ENCODE assay signal across 18 cellular contexts in the genomic region with DNA sequence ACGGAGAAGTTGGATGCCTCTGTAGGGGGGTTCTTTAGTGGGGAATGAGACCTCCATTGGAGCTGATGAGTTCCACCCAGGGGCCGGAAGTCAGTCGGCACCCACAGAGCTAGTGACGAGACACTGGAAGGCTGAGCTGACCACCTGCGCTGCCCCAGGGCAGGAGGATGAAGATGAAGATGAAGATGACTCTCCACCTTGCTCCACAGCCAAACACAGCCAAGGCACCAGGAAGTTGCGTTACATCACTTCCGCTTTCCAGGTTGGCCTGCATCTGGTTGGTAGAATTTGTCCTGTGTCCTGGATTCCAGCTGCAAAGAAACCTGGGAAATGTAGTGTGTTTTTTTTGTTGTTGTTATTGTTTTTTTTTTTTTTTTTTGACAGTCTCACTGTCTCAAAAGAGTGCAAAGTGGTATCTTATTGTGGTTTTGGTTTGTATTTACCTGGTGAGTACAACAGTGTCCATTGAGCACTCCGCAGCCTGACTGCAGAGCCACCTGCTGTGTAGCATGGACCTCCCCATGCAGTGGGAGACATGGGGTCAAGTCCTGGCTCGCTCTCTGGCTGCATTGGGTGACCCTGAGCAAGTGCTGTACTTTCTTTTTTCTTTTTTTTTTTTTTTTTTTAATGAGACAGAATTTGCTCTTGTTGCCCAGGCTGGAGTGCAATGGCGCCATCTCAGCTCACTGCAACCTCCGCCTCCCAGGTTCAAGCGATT. TPM values are rescaled to one million over a fixed set of nuclear protein-coding genes. Genes with fewer than 3 reads are reported as not detected.
A peak's percentile ranks its signal among the peaks of the same experiment; 100 is the strongest.
DNase-seq lines count a peak whose midpoint lies in the region; ATAC-seq, FAIRE-seq and TF ChIP-seq lines count a peak whose summit lies in the region.
"Had no signal": no experiment of that assay in that cellular context is flagged by ENCODE, and none has a peak within 500 bp of the region (broad histone marks: within the 10 kb centered on the region; RNA-seq: fewer than 3 reads in every experiment).

No MANE protein-coding gene starts in this region.

- CTCF ChIA-PET in SK-N-SH (lab: Yijun Ruan, JAX) = interaction anchor here (1.1 kb wide), 1 partner anchor 11 kb away, joined by 5 read pairs; no protein-coding TSS in a partner anchor
- CTCF ChIA-PET in CD4-positive, alpha-beta memory T cell (lab: Charles Lee; ENCODE audit: partially characterized antibody) = no interaction called here

- no peak overlapping the region for H3K4me3 Mint-ChIP-seq in activated naive CD8-positive, alpha-beta T cell treated with anti-CD3 and anti-CD28 coated beads, Interleukin-2, amount 10 ng/mL, durations not matched to agents 7 days and 5 days
- H3K4me3 Mint-ChIP-seq in CD4-positive, alpha-beta memory T cell = peak overlapping the region in 1 of 8 donors; percentile 20

- H3K27ac ChIP-seq in SK-N-SH (ENCODE audit: low read depth in 2 of 2, low read length in 1 of 2) = no peak overlapping the region; a peak in 1 of 4 replicates
- H3K27ac ChIP-seq in pancreas = no peak overlapping the region
- H3K27ac ChIP-seq in CD4-positive, alpha-beta memory T cell (ENCODE audit: low read depth, low read length) = no peak overlapping the region
- H3K27ac ChIP-seq: SK-N-MC, upper lobe of right lung had no signal

- H3K4me2 ChIP-seq in SK-N-SH = peak overlapping the region; percentile 97

- no peaks in the 10 kb centered on the region for H3K27me3 ChIP-seq in SK-N-SH (ENCODE audit: insufficient read depth)
- no peaks in the 10 kb centered on the region for H3K27me3 ChIP-seq in pancreas
- no peaks in the 10 kb centered on the region for H3K27me3 ChIP-seq in CD4-positive, alpha-beta memory T cell (ENCODE audit: insufficient read depth, low read length)
- H3K27me3 ChIP-seq: upper lobe of right lung had no signal

- peaks cover 41 to 51% of the 10 kb centered on the region in 2 experiments for H3K36me3 ChIP-seq in SK-N-SH (replicated peaks in 1 of 2; ENCODE audit: control insufficient read depth in 1 of 2, insufficient read depth in 2 of 2, low read length in 1 of 2)
- H3K36me3 ChIP-seq in pancreas = peaks cover 9 to 44% (median 42%) of the 10 kb centered on the region in 3 donors
- peaks cover 51% of the 10 kb centered on the region for H3K36me3 ChIP-seq in CD4-positive, alpha-beta memory T cell (ENCODE audit: insufficient read depth, low read length)

- H3K9ac ChIP-seq in SK-N-SH = no peak overlapping the region

- H3K9me2 ChIP-seq in SK-N-SH = no peaks in the 10 kb centered on the region

- POLR2A ChIA-PET in SK-N-SH (lab: Yijun Ruan, JAX) = interaction anchor here (3.5 kb wide), 1 partner anchor 11 kb away, joined by 22 read pairs; a partner anchor contains a TSS
- POLR2A ChIA-PET in activated naive CD8-positive, alpha-beta T cell treated with anti-CD3 and anti-CD28 coated beads, Interleukin-2, amount 10 ng/mL, durations not matched to agents 7 days and 5 days (lab: Charles Lee) = no interaction called here
- POLR2A ChIA-PET in CD4-positive, alpha-beta memory T cell (lab: Charles Lee; ENCODE audit: partially characterized antibody) = interaction anchor here (1.4 to 5.4 kb wide), 2 partner anchors 11 to 30 kb away, joined by 9 to 60 read pairs; a partner anchor contains a TSS

- intact Hi-C loops in pancreas (cut with DNase I) = no loop called here
- intact Hi-C loops in CD4-positive, alpha-beta memory T cell (cut with micrococcal nuclease) = loop anchor here (5.0 kb wide), 2 partner anchors 162 to 202 kb away; a partner anchor contains a TSS

- no peak for TF ChIP-seq EP300 in SK-N-SH (IDR thresholded peaks at IDR 0.05; ENCODE audit: borderline replicate concordance in 1 of 2, low read depth in 1 of 2, low read length in 1 of 2)

- peaks cover 38% of the 10 kb centered on the region for H3K79me2 ChIP-seq in SK-N-SH (ENCODE audit: insufficient read depth)

- no peaks in the 10 kb centered on the region for H3F3A ChIP-seq in SK-N-SH (replicated peaks; ENCODE audit: insufficient read depth)

- no peaks in the 10 kb centered on the region for H4K20me1 ChIP-seq in SK-N-SH (ENCODE audit: insufficient read depth)

- 95% methylated on average over 10 of the region's 12 CpGs for WGBS in SK-N-SH (ENCODE audit: low lambda C conversion rate)
- 96 to 97% methylated on average over 12 of the region's 12 CpGs for WGBS in pancreas, 2 donors

- no peak for DNase-seq in SK-N-SH
- peak; percentile 29 for DNase-seq in NOMO-1 treated with DMSO at 0.1 percent for 48 hours (lab: John Stamatoyannopoulos, UW; ENCODE audit: unreplicated experiment)
- no peak for DNase-seq in activated naive CD8-positive, alpha-beta T cell treated with anti-CD3 and anti-CD28 coated beads, Interleukin-2, amount 10 ng/mL, durations not matched to agents 7 days and 5 days
- DNase-seq in pancreas = peak in 4 of 6 donors; percentile 22 to 44 (median 32)
- no peak for DNase-seq in CD4-positive, alpha-beta memory T cell
- no peak for DNase-seq in hypothalamus (lab: John Stamatoyannopoulos, UW)
- no peak for DNase-seq in NCI-H1417 (lab: John Stamatoyannopoulos, UW)
- DNase-seq: ACHN; activated CD4-positive, alpha-beta T cell treated with anti-CD3 and anti-CD28 coated beads, Interleukin-2, amount 50 U/mL, for 1 hour; natural killer cell; NCI-H1105 treated with DMSO at 0.1 percent for 48 hours; NCI-H510A treated with DMSO at 0.1 percent for 48 hours; upper lobe of right lung had no signal

- no peaks in the 10 kb centered on the region for H3K27me3 Mint-ChIP-seq in activated naive CD8-positive, alpha-beta T cell treated with anti-CD3 and anti-CD28 coated beads, Interleukin-2, amount 10 ng/mL, durations not matched to agents 7 days and 5 days
- H3K27me3 Mint-ChIP-seq in CD4-positive, alpha-beta memory T cell = no peaks in the 10 kb centered on the region

- no peak for FAIRE-seq in pancreas (lab: Jason Lieb, UNC)
- FAIRE-seq: colon, GM18507, keratinocyte had no signal

- H3K4me1 Mint-ChIP-seq in activated naive CD8-positive, alpha-beta T cell treated with anti-CD3 and anti-CD28 coated beads, Interleukin-2, amount 10 ng/mL, durations not matched to agents 7 days and 5 days = peaks cover 23% of the 10 kb centered on the region
- H3K4me1 Mint-ChIP-seq in CD4-positive, alpha-beta memory T cell = peaks cover 14 to 41% (median 18%) of the 10 kb centered on the region in 4 donors

- H3K9me3 ChIP-seq in SK-N-SH = no peaks in the 10 kb centered on the region
- no peaks in the 10 kb centered on the region for H3K9me3 ChIP-seq in pancreas
- no peaks in the 10 kb centered on the region for H3K9me3 ChIP-seq in CD4-positive, alpha-beta memory T cell (ENCODE audit: control insufficient read depth in 1 of 2, low read length in 2 of 2)
- H3K9me3 ChIP-seq: upper lobe of right lung had no signal

- peak overlapping the region; percentile 43 for H3K27ac Mint-ChIP-seq in activated naive CD8-positive, alpha-beta T cell treated with anti-CD3 and anti-CD28 coated beads, Interleukin-2, amount 10 ng/mL, durations not matched to agents 7 days and 5 days
- H3K27ac Mint-ChIP-seq in CD4-positive, alpha-beta memory T cell = peak overlapping the region in 3 of 7 donors; percentile 53 to 83 (median 68)
- H3K27ac Mint-ChIP-seq: natural killer cell had no signal

- H3K4me1 ChIP-seq in SK-N-SH (ENCODE audit: control insufficient read depth in 1 of 2, insufficient read depth in 2 of 2, low read depth in 1 of 2, low read length in 1 of 2) (peaks cover 7 to 23% of the 10 kb centered on the region in 2 experiments; a peak in 3 of 4 replicates), pancreas (peaks cover 0 to 11% (median 8%) of the 10 kb centered on the region in 3 donors)
- peaks cover 29% of the 10 kb centered on the region for H3K4me1 ChIP-seq in CD4-positive, alpha-beta memory T cell (ENCODE audit: insufficient read depth, low read length)

- no peak overlapping the region for H2AFZ ChIP-seq in SK-N-SH (ENCODE audit: low read depth)

- TF ChIP-seq RAD21 in SK-N-SH (IDR thresholded peaks at IDR 0.05; ENCODE audit: low read length) = no peak

- TF ChIP-seq CTCF in SK-N-SH (IDR thresholded peaks at IDR 0.05) = no peak
- no peak for TF ChIP-seq CTCF in pancreas (IDR thresholded peaks at IDR 0.05)

- ATAC-seq in SK-N-SH treated with all-trans-retinoic acid at 6 μM for 48 hours (no peak), pancreas (no peak)
- ATAC-seq in activated naive CD8-positive, alpha-beta T cell treated with anti-CD3 and anti-CD28 coated beads, Interleukin-2, amount 10 ng/mL, durations not matched to agents 7 days and 5 days (ENCODE audit: low read depth) = no peak
- ATAC-seq: natural killer cell, upper lobe of right lung had no signal

- H3K36me3 Mint-ChIP-seq in activated naive CD8-positive, alpha-beta T cell treated with anti-CD3 and anti-CD28 coated beads, Interleukin-2, amount 10 ng/mL, durations not matched to agents 7 days and 5 days = peaks cover 16% of the 10 kb centered on the region
- H3K36me3 Mint-ChIP-seq in CD4-positive, alpha-beta memory T cell = peaks cover 22 to 25% of the 10 kb centered on the region in 2 donors
- H3K36me3 Mint-ChIP-seq: natural killer cell had no signal

- H3K4me3 ChIP-seq in SK-N-SH (ENCODE audit: low read depth in 2 of 2, low read length in 1 of 2) (peak overlapping the region in 1 of 2 experiments; percentile 98; a peak in 1 of 4 replicates), pancreas (no peak overlapping the region)
- H3K4me3 ChIP-seq in CD4-positive, alpha-beta memory T cell (ENCODE audit: low read length in 2 of 2) = no peak overlapping the region

- H3K9me3 Mint-ChIP-seq in activated naive CD8-positive, alpha-beta T cell treated with anti-CD3 and anti-CD28 coated beads, Interleukin-2, amount 10 ng/mL, durations not matched to agents 7 days and 5 days = no peaks in the 10 kb centered on the region
- no peaks in the 10 kb centered on the region for H3K9me3 Mint-ChIP-seq in CD4-positive, alpha-beta memory T cell
- H3K9me3 Mint-ChIP-seq: natural killer cell had no signal

RNA-seq across cellular contexts. Expression of a gene that starts 1.9 kb away (rescaled TPM):
- polyA plus RNA-seq in SK-N-SH (2012; rRNA removed) (27.3 and 28.3 TPM in 2 replicates), pancreas (10 to 100 TPM; 74.0 to 99.3 TPM)
- polyA plus RNA-seq in SK-N-SH (2012; cell fraction: cytosol; rRNA removed) = 14.9 and 22.0 TPM in 2 replicates
- polyA plus RNA-seq in SK-N-SH (2012; cell fraction: nucleus; rRNA removed) = 76.2 and 78.9 TPM in 2 replicates
- total RNA-seq in activated naive CD8-positive, alpha-beta T cell treated with anti-CD3 and anti-CD28 coated beads, Interleukin-2, amount 10 ng/mL, durations not matched to agents 7 days and 5 days = 10 to 100 TPM; 51.3 to 53.4 TPM
- total RNA-seq in pancreas = 10 to 100 TPM; 21.0 to 34.3 (median 29.9) TPM
- total RNA-seq in CD4-positive, alpha-beta memory T cell = 100 to 1,000 TPM; 101 TPM
- 10 to 100 TPM in 1 of 2 donors, 1 to 10 TPM in 1; 6.0 to 14.9 TPM for polyA plus RNA-seq in CD4-positive, alpha-beta memory T cell

RNA-seq across cellular contexts. Expression of a gene that starts 2.2 kb away (rescaled TPM):
- polyA plus RNA-seq in SK-N-SH (2012; rRNA removed) = 56.7 and 63.7 TPM in 2 replicates
- 37.5 and 51.2 TPM in 2 replicates for polyA plus RNA-seq in SK-N-SH (2012; cell fraction: cytosol; rRNA removed)
- 87.9 and 96.3 TPM in 2 replicates for polyA plus RNA-seq in SK-N-SH (2012; cell fraction: nucleus; rRNA removed)
- total RNA-seq in activated naive CD8-positive, alpha-beta T cell treated with anti-CD3 and anti-CD28 coated beads, Interleukin-2, amount 10 ng/mL, durations not matched to agents 7 days and 5 days = 10 to 100 TPM; 17.3 to 19.9 TPM
- 10 to 100 TPM; 13.8 to 22.1 (median 16.2) TPM for total RNA-seq in pancreas
- 10 to 100 TPM; 22.7 to 31.1 TPM for polyA plus RNA-seq in pancreas
- total RNA-seq in CD4-positive, alpha-beta memory T cell = 10 to 100 TPM; 19.7 to 20.2 TPM
- 1 to 10 TPM; 2.5 to 4.8 TPM for polyA plus RNA-seq in CD4-positive, alpha-beta memory T cell

RNA-seq across cellular contexts. Expression of a gene that starts 12.0 kb away (rescaled TPM):
- 45.5 and 52.0 TPM in 2 replicates for polyA plus RNA-seq in SK-N-SH (2012; rRNA removed)
- polyA plus RNA-seq in SK-N-SH (2012; cell fraction: cytosol; rRNA removed) = 8.6 and 13.1 TPM in 2 replicates
- 317 and 404 TPM in 2 replicates for polyA plus RNA-seq in SK-N-SH (2012; cell fraction: nucleus; rRNA removed)
- 100 to 1,000 TPM; 144 to 160 TPM for total RNA-seq in activated naive CD8-positive, alpha-beta T cell treated with anti-CD3 and anti-CD28 coated beads, Interleukin-2, amount 10 ng/mL, durations not matched to agents 7 days and 5 days
- total RNA-seq in pancreas = 10 to 100 TPM; 28.7 to 52.4 (median 34.6) TPM
- polyA plus RNA-seq in pancreas = 100 to 1,000 TPM in 1 of 2 donors, 10 to 100 TPM in 1; 76.0 to 154 TPM
- 100 to 1,000 TPM; 171 to 192 TPM for total RNA-seq in CD4-positive, alpha-beta memory T cell
- polyA plus RNA-seq in CD4-positive, alpha-beta memory T cell = 10 to 100 TPM; 28.9 to 33.9 TPM

RNA-seq across cellular contexts. Expression of a gene that starts 17.3 kb away (rescaled TPM):
- 0.35 and 0.50 TPM in 2 replicates for polyA plus RNA-seq in SK-N-SH (2012; rRNA removed)
- 0.27 and 0.31 TPM in 2 replicates for polyA plus RNA-seq in SK-N-SH (2012; cell fraction: cytosol; rRNA removed)
- 0.76 and 0.97 TPM in 2 replicates for polyA plus RNA-seq in SK-N-SH (2012; cell fraction: nucleus; rRNA removed)
- 1 to 10 TPM; 1.4 to 1.7 TPM for total RNA-seq in activated naive CD8-positive, alpha-beta T cell treated with anti-CD3 and anti-CD28 coated beads, Interleukin-2, amount 10 ng/mL, durations not matched to agents 7 days and 5 days
- total RNA-seq in pancreas = 1 to 10 TPM in 2 of 6 donors, under 1 TPM in 4; 0.23 to 4.0 (median 0.63) TPM
- 1 to 10 TPM in 1 of 2 donors, under 1 TPM in 1; 0.45 to 1.1 TPM for polyA plus RNA-seq in pancreas
- total RNA-seq in CD4-positive, alpha-beta memory T cell = 1 to 10 TPM; 2.6 to 3.4 TPM
- 10 to 100 TPM in 1 of 2 donors, 1 to 10 TPM in 1; 9.4 to 10.4 TPM for polyA plus RNA-seq in CD4-positive, alpha-beta memory T cell

RNA-seq across cellular contexts. Expression of a gene that starts 28.4 kb away (rescaled TPM):
- polyA plus RNA-seq in SK-N-SH (2012; rRNA removed) (56.1 and 95.0 TPM in 2 replicates), pancreas (100 to 1,000 TPM; 177 to 191 TPM)
- 32.2 and 57.7 TPM in 2 replicates for polyA plus RNA-seq in SK-N-SH (2012; cell fraction: cytosol; rRNA removed)
- 272 and 289 TPM in 2 replicates for polyA plus RNA-seq in SK-N-SH (2012; cell fraction: nucleus; rRNA removed)
- 100 to 1,000 TPM in 1 of 2 experiments, 10 to 100 TPM in 1; 99.7 to 102 TPM for total RNA-seq in activated naive CD8-positive, alpha-beta T cell treated with anti-CD3 and anti-CD28 coated beads, Interleukin-2, amount 10 ng/mL, durations not matched to agents 7 days and 5 days
- total RNA-seq in pancreas = 100 to 1,000 TPM in 1 of 6 donors, 10 to 100 TPM in 5; 48.8 to 116 (median 72.8) TPM
- total RNA-seq in CD4-positive, alpha-beta memory T cell = 100 to 1,000 TPM; 150 to 156 TPM
- polyA plus RNA-seq in CD4-positive, alpha-beta memory T cell = 10 to 100 TPM; 40.7 to 57.9 TPM

Comparison
In these comparisons a context has a peak if more than half of its experiments do, and no peak if none do; other contexts are left out.
1. DNase-seq: peak in NOMO-1 treated with DMSO at 0.1 percent for 48 hours (single experiment) and pancreas (4 of 6); none in SK-N-SH (single experiment), activated naive CD8-positive, alpha-beta T cell treated with anti-CD3 and anti-CD28 coated beads, Interleukin-2, amount 10 ng/mL, durations not matched to agents 7 days and 5 days (single experiment), CD4-positive, alpha-beta memory T cell (0 of 5), hypothalamus (0 of 51) and NCI-H1417 (0 of 3).